9 cellular contexts compared by ENCODE assay signal in genomic region chrX:10121787-10122186, GRCh38. TPM values are rescaled to one million over a fixed set of nuclear protein-coding genes. Genes with fewer than 3 reads are reported as not detected.
DNase-seq lines count a peak whose midpoint lies in the region; ATAC-seq and TF ChIP-seq lines count a peak whose summit lies in the region.
"Had no signal": no experiment of that assay in that cellular context is flagged by ENCODE, and none has a peak within 500 bp of the region (broad histone marks: within the 10 kb centered on the region; RNA-seq: fewer than 3 reads in every experiment).

No MANE protein-coding gene starts in this region.

- peak overlapping the region; percentile 68 for H3K4me3 Mint-ChIP-seq in memory B cell
- H3K4me3 Mint-ChIP-seq in activated CD4-positive, alpha-beta memory T cell treated with anti-CD3 and anti-CD28 coated beads for 36 hours, result no peak overlapping the region

- H3K27ac Mint-ChIP-seq in memory B cell, result no peak overlapping the region
- no peak overlapping the region for H3K27ac Mint-ChIP-seq in activated CD4-positive, alpha-beta memory T cell treated with anti-CD3 and anti-CD28 coated beads for 36 hours

- no peaks in the 10 kb centered on the region for H3K79me2 ChIP-seq in Karpas-422 (ENCODE audit: low read length)

- H3K4me3 ChIP-seq in Karpas-422 (ENCODE audit: low read length), result no peak overlapping the region
- H3K4me3 ChIP-seq in WERI-Rb-1 (ENCODE audit: low read depth, low read length), result no peak overlapping the region
- H3K4me3 ChIP-seq: upper lobe of left lung had no signal

- no peak overlapping the region for H3K4me2 ChIP-seq in Karpas-422 (ENCODE audit: low read depth, low read length, poor library complexity, severe bottlenecking)

- H3K27me3 ChIP-seq in Karpas-422 (ENCODE audit: low read length) (peaks cover 2% of the 10 kb centered on the region; the same call in 1 of the 2 replicates), WERI-Rb-1 (ENCODE audit: insufficient read depth, low read depth, severe bottlenecking) (peaks cover 8% of the 10 kb centered on the region)
- H3K27me3 ChIP-seq: upper lobe of left lung had no signal

- H3K9me3 ChIP-seq in Karpas-422 (ENCODE audit: low read length), result peaks cover 17% of the 10 kb centered on the region
- H3K9me3 ChIP-seq in WERI-Rb-1 (ENCODE audit: severe bottlenecking), result peaks cover 3% of the 10 kb centered on the region
- H3K9me3 ChIP-seq: upper lobe of left lung had no signal

- CTCF ChIA-PET in activated CD4-positive, alpha-beta memory T cell treated with anti-CD3 and anti-CD28 coated beads for 36 hours (lab: Charles Lee), result interaction anchor here (5.2 kb wide), 1 partner anchor 125 kb away, joined by 121 read pairs; no protein-coding TSS in a partner anchor

- peaks cover 20% of the 10 kb centered on the region for H3K36me3 Mint-ChIP-seq in memory B cell
- peaks cover 7% of the 10 kb centered on the region for H3K36me3 Mint-ChIP-seq in activated CD4-positive, alpha-beta memory T cell treated with anti-CD3 and anti-CD28 coated beads for 36 hours

- H3K4me1 Mint-ChIP-seq in memory B cell, result peaks cover 34% of the 10 kb centered on the region
- peaks cover 15% of the 10 kb centered on the region for H3K4me1 Mint-ChIP-seq in activated CD4-positive, alpha-beta memory T cell treated with anti-CD3 and anti-CD28 coated beads for 36 hours (ENCODE audit: low read depth)

- POLR2A ChIA-PET in activated CD4-positive, alpha-beta memory T cell treated with anti-CD3 and anti-CD28 coated beads for 36 hours (lab: Charles Lee), result no interaction called here

- no peak overlapping the region for H2AFZ ChIP-seq in Karpas-422 (ENCODE audit: low read length)

- H3K27ac ChIP-seq in Karpas-422 (ENCODE audit: low read length) (no peak overlapping the region), WERI-Rb-1 (no peak overlapping the region)

- H3K27me3 Mint-ChIP-seq in memory B cell, result no peaks in the 10 kb centered on the region
- no peaks in the 10 kb centered on the region for H3K27me3 Mint-ChIP-seq in activated CD4-positive, alpha-beta memory T cell treated with anti-CD3 and anti-CD28 coated beads for 36 hours

- H4K20me1 ChIP-seq in Karpas-422 (ENCODE audit: insufficient read depth, low read depth, low read length), result no peaks in the 10 kb centered on the region

- H3K36me3 ChIP-seq in Karpas-422 (ENCODE audit: insufficient read depth, low read length), result no peaks in the 10 kb centered on the region
- no peaks in the 10 kb centered on the region; the same call in 1 of the 2 replicates for H3K36me3 ChIP-seq in WERI-Rb-1

- peak; percentile 62 for ATAC-seq in GM18867 (IDR thresholded peaks at IDR 0.05; ENCODE audit: unreplicated experiment)
- peak; percentile 70 for ATAC-seq in HG02571 (IDR thresholded peaks at IDR 0.05; ENCODE audit: unreplicated experiment)
- peak; percentile 90 for ATAC-seq in memory B cell (ENCODE audit: low read depth)

- intact Hi-C loops in activated CD4-positive, alpha-beta memory T cell treated with anti-CD3 and anti-CD28 coated beads for 36 hours (cut with micrococcal nuclease), result no loop called here

- no peak overlapping the region for H3K9ac ChIP-seq in Karpas-422 (ENCODE audit: low read length)

- H3K4me1 ChIP-seq in Karpas-422 (ENCODE audit: low read length), result peaks cover 9% of the 10 kb centered on the region

- TF ChIP-seq CTCF in WERI-Rb-1 (IDR thresholded peaks at IDR 0.05; ENCODE audit: low read depth, low read length), result no peak

- peaks cover 1% of the 10 kb centered on the region for H3K9me3 Mint-ChIP-seq in memory B cell
- H3K9me3 Mint-ChIP-seq in activated CD4-positive, alpha-beta memory T cell treated with anti-CD3 and anti-CD28 coated beads for 36 hours, result no peaks in the 10 kb centered on the region

- H3K9me2 ChIP-seq in Karpas-422 (replicated peaks; ENCODE audit: insufficient read depth, low read length), result no peaks in the 10 kb centered on the region

- DNase-seq in Karpas-422 (peak; percentile 67), memory B cell (ENCODE audit: low spot score in 2 of 2) (peak in 1 of 2 donors; percentile 48), mucosa of gallbladder (ENCODE audit: low spot score) (no peak), WERI-Rb-1 (no peak)
- no peak for DNase-seq in activated CD4-positive, alpha-beta memory T cell treated with anti-CD3 and anti-CD28 coated beads for 36 hours
- DNase-seq in activated CD4-positive, alpha-beta T cell treated with anti-CD3 and anti-CD28 coated beads for 4 hours, result no peak
- DNase-seq: upper lobe of left lung had no signal

RNA-seq across cellular contexts. Expression of gene CLCN4, which starts 35.0 kb away (rescaled TPM):
- 4.3 and 6.3 TPM in 2 replicates for total RNA-seq in Karpas-422 (2014; rRNA removed; shearing (Covaris generic); ENCODE audit: low replicate concordance)
- not detected for total RNA-seq in activated CD4-positive, alpha-beta memory T cell treated with anti-CD3 and anti-CD28 coated beads for 36 hours
- total RNA-seq in mucosa of gallbladder, result 8.0 TPM
